ENCODE assay signal across 8 cellular contexts in genomic region chr16:2751577-2752034, GRCh38. TPM values are rescaled to one million over a fixed set of nuclear protein-coding genes. Genes with fewer than 3 reads are reported as not detected.
A peak's percentile ranks its signal among the peaks of the same experiment; 100 is the strongest.
DNase-seq lines count a peak whose midpoint lies in the region; ATAC-seq lines count a peak whose summit lies in the region.

No MANE protein-coding gene starts in this region.

- H3K27ac ChIP-seq in effector memory CD4-positive, alpha-beta T cell (ENCODE audit: insufficient read depth, low read length, poor library complexity, severe bottlenecking): peak overlapping the region; percentile 98

- H3K4me1 ChIP-seq in effector memory CD4-positive, alpha-beta T cell (ENCODE audit: control insufficient read depth, insufficient read depth, low read length, poor library complexity, severe bottlenecking): peaks cover 22% of the 10 kb centered on the region

- H3K36me3 ChIP-seq in effector memory CD4-positive, alpha-beta T cell (ENCODE audit: control insufficient read depth, insufficient read depth, low read length): peaks cover under 1% of the 10 kb centered on the region

- peaks cover 48% of the 10 kb centered on the region for H3K36me3 Mint-ChIP-seq in activated CD4-positive, alpha-beta T cell treated with anti-CD3 and anti-CD28 coated beads, Interleukin-2, amount 10 ng/mL, durations not matched to agents 7 days and 5 days (ENCODE audit: low read depth)
- peaks cover 30% of the 10 kb centered on the region for H3K36me3 Mint-ChIP-seq in natural killer cell treated with Interleukin-12 subunit alpha and Interleukin-12 subunit beta and Interleukin-15 and Interleukin-18, amount 100 ng/mL, for 72 hours

- peak overlapping the region; percentile 80 for H3K4me3 ChIP-seq in effector memory CD4-positive, alpha-beta T cell (ENCODE audit: insufficient read depth, low read depth, low read length, poor library complexity, severe bottlenecking)

- H3K9me3 ChIP-seq in effector memory CD4-positive, alpha-beta T cell (ENCODE audit: control insufficient read depth, low read length): no peaks in the 10 kb centered on the region

- peak; percentile 21 for ATAC-seq in HG02970 (IDR thresholded peaks at IDR 0.05; ENCODE audit: low FRiP score, unreplicated experiment)
- peak in 1 of 2 donors; percentile 59 for ATAC-seq in natural killer cell treated with Interleukin-12 subunit alpha and Interleukin-12 subunit beta and Interleukin-15 and Interleukin-18, amount 100 ng/mL, for 72 hours
- no peak for ATAC-seq in GM18870 (IDR thresholded peaks at IDR 0.05; ENCODE audit: unreplicated experiment)

- POLR2A ChIA-PET in activated CD4-positive, alpha-beta T cell treated with anti-CD3 and anti-CD28 coated beads, Interleukin-2, amount 10 ng/mL, durations not matched to agents 7 days and 5 days (lab: Charles Lee): no interaction called here

- no peaks in the 10 kb centered on the region for H3K9me3 Mint-ChIP-seq in activated CD4-positive, alpha-beta T cell treated with anti-CD3 and anti-CD28 coated beads, Interleukin-2, amount 10 ng/mL, durations not matched to agents 7 days and 5 days
- H3K9me3 Mint-ChIP-seq in natural killer cell treated with Interleukin-12 subunit alpha and Interleukin-12 subunit beta and Interleukin-15 and Interleukin-18, amount 100 ng/mL, for 72 hours: no peaks in the 10 kb centered on the region

- CTCF ChIA-PET in activated CD4-positive, alpha-beta T cell treated with anti-CD3 and anti-CD28 coated beads, Interleukin-2, amount 10 ng/mL, durations not matched to agents 7 days and 5 days (lab: Charles Lee): no interaction called here

- DNase-seq in activated CD4-positive, alpha-beta T cell treated with anti-CD3 and anti-CD28 coated beads, Interleukin-2, amount 10 ng/mL, durations not matched to agents 7 days and 5 days: no peak
- no peak for DNase-seq in activated CD4-positive, alpha-beta T cell treated with anti-CD3 and anti-CD28 coated beads, Interleukin-2, amount 50 U/mL, for 4 hours
- DNase-seq in RKO (ENCODE audit: low spot score): peak; percentile 80
- DNase-seq in effector memory CD4-positive, alpha-beta T cell: no peak
- no peak for DNase-seq in natural killer cell treated with Interleukin-12 subunit alpha and Interleukin-12 subunit beta and Interleukin-15 and Interleukin-18, amount 100 ng/mL, for 72 hours (ENCODE audit: low spot score)
- no peak for DNase-seq in T1000 (lab: John Stamatoyannopoulos, UW)

- H3K27me3 Mint-ChIP-seq in activated CD4-positive, alpha-beta T cell treated with anti-CD3 and anti-CD28 coated beads, Interleukin-2, amount 10 ng/mL, durations not matched to agents 7 days and 5 days: no peaks in the 10 kb centered on the region
- H3K27me3 Mint-ChIP-seq in natural killer cell treated with Interleukin-12 subunit alpha and Interleukin-12 subunit beta and Interleukin-15 and Interleukin-18, amount 100 ng/mL, for 72 hours: no peaks in the 10 kb centered on the region

- no peaks in the 10 kb centered on the region for H3K27me3 ChIP-seq in effector memory CD4-positive, alpha-beta T cell (replicated peaks; ENCODE audit: control insufficient read depth, insufficient read depth, low read length, poor library complexity, severe bottlenecking)

- peaks cover 52% of the 10 kb centered on the region for H3K4me1 Mint-ChIP-seq in activated CD4-positive, alpha-beta T cell treated with anti-CD3 and anti-CD28 coated beads, Interleukin-2, amount 10 ng/mL, durations not matched to agents 7 days and 5 days
- H3K4me1 Mint-ChIP-seq in natural killer cell treated with Interleukin-12 subunit alpha and Interleukin-12 subunit beta and Interleukin-15 and Interleukin-18, amount 100 ng/mL, for 72 hours (ENCODE audit: low read depth in 2 of 2): peaks cover 43 to 48% of the 10 kb centered on the region in 2 donors

- peak overlapping the region; percentile 99 for H3K27ac Mint-ChIP-seq in activated CD4-positive, alpha-beta T cell treated with anti-CD3 and anti-CD28 coated beads, Interleukin-2, amount 10 ng/mL, durations not matched to agents 7 days and 5 days
- peak overlapping the region; percentile 94 to 97 for H3K27ac Mint-ChIP-seq in natural killer cell treated with Interleukin-12 subunit alpha and Interleukin-12 subunit beta and Interleukin-15 and Interleukin-18, amount 100 ng/mL, for 72 hours

- peak overlapping the region; percentile 89 for H3K4me3 Mint-ChIP-seq in activated CD4-positive, alpha-beta T cell treated with anti-CD3 and anti-CD28 coated beads, Interleukin-2, amount 10 ng/mL, durations not matched to agents 7 days and 5 days
- peak overlapping the region; percentile 88 for H3K4me3 Mint-ChIP-seq in natural killer cell treated with Interleukin-12 subunit alpha and Interleukin-12 subunit beta and Interleukin-15 and Interleukin-18, amount 100 ng/mL, for 72 hours

RNA-seq across cellular contexts. Expression of gene SRRM2, which starts 0.8 kb away (rescaled TPM):
- total RNA-seq in activated CD4-positive, alpha-beta T cell treated with anti-CD3 and anti-CD28 coated beads, Interleukin-2, amount 10 ng/mL, durations not matched to agents 7 days and 5 days: 100 to 1,000 TPM; 512 to 565 TPM
- 1,000 to 10,000 TPM in 1 of 2 donors, 100 to 1,000 TPM in 1; 569 to 1,109 TPM for total RNA-seq in natural killer cell treated with Interleukin-12 subunit alpha and Interleukin-12 subunit beta and Interleukin-15 and Interleukin-18, amount 100 ng/mL, for 72 hours

RNA-seq across cellular contexts. Expression of gene ELOB, which starts 25.5 kb away (rescaled TPM):
- 100 to 1,000 TPM; 224 to 249 TPM for total RNA-seq in activated CD4-positive, alpha-beta T cell treated with anti-CD3 and anti-CD28 coated beads, Interleukin-2, amount 10 ng/mL, durations not matched to agents 7 days and 5 days
- 100 to 1,000 TPM; 196 to 201 TPM for total RNA-seq in natural killer cell treated with Interleukin-12 subunit alpha and Interleukin-12 subunit beta and Interleukin-15 and Interleukin-18, amount 100 ng/mL, for 72 hours

RNA-seq across cellular contexts. Expression of gene PRSS27, which starts 31.6 kb away (rescaled TPM):
- total RNA-seq in activated CD4-positive, alpha-beta T cell treated with anti-CD3 and anti-CD28 coated beads, Interleukin-2, amount 10 ng/mL, durations not matched to agents 7 days and 5 days: 1 to 10 TPM; 1.5 to 1.7 TPM
- total RNA-seq in natural killer cell treated with Interleukin-12 subunit alpha and Interleukin-12 subunit beta and Interleukin-15 and Interleukin-18, amount 100 ng/mL, for 72 hours: 1 to 10 TPM; 1.1 to 1.4 TPM

RNA-seq across cellular contexts. Expression of gene PRSS33, which starts 35.8 kb away (rescaled TPM):
- total RNA-seq in activated CD4-positive, alpha-beta T cell treated with anti-CD3 and anti-CD28 coated beads, Interleukin-2, amount 10 ng/mL, durations not matched to agents 7 days and 5 days: not detected
- total RNA-seq in natural killer cell treated with Interleukin-12 subunit alpha and Interleukin-12 subunit beta and Interleukin-15 and Interleukin-18, amount 100 ng/mL, for 72 hours: not detected

RNA-seq across cellular contexts. Expression of gene PRSS41, which starts 46.7 kb away (rescaled TPM):
- not detected for total RNA-seq in activated CD4-positive, alpha-beta T cell treated with anti-CD3 and anti-CD28 coated beads, Interleukin-2, amount 10 ng/mL, durations not matched to agents 7 days and 5 days
- not detected for total RNA-seq in natural killer cell treated with Interleukin-12 subunit alpha and Interleukin-12 subunit beta and Interleukin-15 and Interleukin-18, amount 100 ng/mL, for 72 hours
